Comparison of ENCODE assay signal across 1 cellular context in genomic region chr2:64792310-64792709, GRCh38.
TF ChIP-seq lines count a peak whose summit lies in the region.

No MANE protein-coding gene starts in this region.

TF ChIP-seq in endothelial cell of umbilical vein, 7 proteins besides CTCF, POLR2A, EP300 and RAD21:
- TF ChIP-seq MYC (IDR thresholded peaks at IDR 0.05; ENCODE audit: low read depth, low read length) (no peak), POLR2AphosphoS5 (IDR thresholded peaks at IDR 0.05; ENCODE audit: insufficient read depth, low read depth, low read length) (no peak), MAX (IDR thresholded peaks at IDR 0.05; ENCODE audit: insufficient read depth, insufficient read length) (no peak), FOS (IDR thresholded peaks at IDR 0.05; ENCODE audit: borderline replicate concordance, insufficient read depth, low read length) (no peak), EZH2 (IDR thresholded peaks at IDR 0.05; ENCODE audit: borderline replicate concordance, low read depth, low read length, severe bottlenecking) (no peak), GATA2 (IDR thresholded peaks at IDR 0.05; ENCODE audit: insufficient read depth, insufficient read length, low read depth, low read length) (no peak), JUN (IDR thresholded peaks at IDR 0.05; ENCODE audit: borderline replicate concordance, insufficient read depth, insufficient read length, low read depth) (no peak)
